23 cellular contexts compared by ENCODE assay signal in genomic region chr3:116190095-116190494, GRCh38.
"Had no signal": no experiment of that assay in that cellular context is flagged by ENCODE, and none has a peak within 500 bp of the region (broad histone marks: within the 10 kb centered on the region; RNA-seq: fewer than 3 reads in every experiment).

No MANE protein-coding gene starts in this region.

- H3K36me3 Mint-ChIP-seq: immature natural killer cell; natural killer cell treated with Interleukin-12 subunit alpha and Interleukin-12 subunit beta and Interleukin-15 and Interleukin-18, amount 100 ng/mL, for 72 hours; stimulated activated memory B cell treated with anti-CD40 and anti-IgM and Interleukin-4, amounts not matched to agents 10 μg/mL and 1 μg/mL and 100 μg/mL, for 72 hours had no signal

- H3K27me3 ChIP-seq: left lung, ovary, tibial nerve, uterus had no signal

- H3K4me1 ChIP-seq: left lung, lower lobe of right lung, uterus had no signal

- DNase-seq: hypothalamus; immature natural killer cell; kidney; left colon; left lung; lower lobe of right lung; mammary epithelial cell; mesenchymal stem cell; ovary; retina; right cardiac atrium; stimulated activated CD4-positive, alpha-beta T cell treated with anti-CD3 and anti-CD28 coated beads, Interleukin-4, amount 100 ng/mL, for 24 hours; stimulated activated naive CD4-positive, alpha-beta T cell treated with Interleukin-2 at 50 U/mL for 16 hours; stimulated activated naive CD8-positive, alpha-beta T cell treated with anti-CD3 and anti-CD28 coated beads, Interleukin-15, amount 100 ng/mL, for 72 hours; substantia nigra; uterus had no signal

- H3K27ac Mint-ChIP-seq: immature natural killer cell; natural killer cell treated with Interleukin-12 subunit alpha and Interleukin-12 subunit beta and Interleukin-15 and Interleukin-18, amount 100 ng/mL, for 72 hours; progenitor cell of endocrine pancreas; stimulated activated memory B cell treated with anti-CD40 and anti-IgM and Interleukin-4, amounts not matched to agents 10 μg/mL and 1 μg/mL and 100 μg/mL, for 72 hours; type B pancreatic cell had no signal

- H3K9me3 ChIP-seq: left lung, lower lobe of right lung, ovary, tibial nerve, uterus had no signal

- H3K36me3 ChIP-seq: left lung, lower lobe of right lung, ovary, tibial nerve, uterus had no signal

- H3K4me3 Mint-ChIP-seq: immature natural killer cell; natural killer cell treated with Interleukin-12 subunit alpha and Interleukin-12 subunit beta and Interleukin-15 and Interleukin-18, amount 100 ng/mL, for 72 hours; stimulated activated memory B cell treated with anti-CD40 and anti-IgM and Interleukin-4, amounts not matched to agents 10 μg/mL and 1 μg/mL and 100 μg/mL, for 72 hours; stimulated activated naive CD8-positive, alpha-beta T cell treated with anti-CD3 and anti-CD28 coated beads, Interleukin-15, amount 100 ng/mL, for 72 hours; type B pancreatic cell had no signal

- ATAC-seq: left colon; left lung; lower lobe of right lung; natural killer cell treated with Interleukin-12 subunit alpha and Interleukin-12 subunit beta and Interleukin-15 and Interleukin-18, amount 100 ng/mL, for 72 hours; right cardiac atrium; sciatic nerve; stimulated activated memory B cell treated with anti-CD40 and anti-IgM and Interleukin-4, amounts not matched to agents 10 μg/mL and 1 μg/mL and 100 μg/mL, for 72 hours; stimulated activated naive CD8-positive, alpha-beta T cell treated with anti-CD3 and anti-CD28 coated beads, Interleukin-15, amount 100 ng/mL, for 72 hours had no signal

- H3K9me3 Mint-ChIP-seq: stimulated activated memory B cell treated with anti-CD40 and anti-IgM and Interleukin-4, amounts not matched to agents 10 μg/mL and 1 μg/mL and 100 μg/mL, for 72 hours had no signal

- H3K4me3 ChIP-seq: left lung, lower lobe of right lung, ovary, skin epidermis, tibial nerve, uterus had no signal

- H3K27ac ChIP-seq: left lung, lower lobe of right lung, ovary, skin epidermis, tibial nerve, uterus had no signal

- H3K4me1 Mint-ChIP-seq: immature natural killer cell; stimulated activated memory B cell treated with anti-CD40 and anti-IgM and Interleukin-4, amounts not matched to agents 10 μg/mL and 1 μg/mL and 100 μg/mL, for 72 hours; stimulated activated naive CD8-positive, alpha-beta T cell treated with anti-CD3 and anti-CD28 coated beads, Interleukin-15, amount 100 ng/mL, for 72 hours had no signal
